In the genomic region with DNA sequence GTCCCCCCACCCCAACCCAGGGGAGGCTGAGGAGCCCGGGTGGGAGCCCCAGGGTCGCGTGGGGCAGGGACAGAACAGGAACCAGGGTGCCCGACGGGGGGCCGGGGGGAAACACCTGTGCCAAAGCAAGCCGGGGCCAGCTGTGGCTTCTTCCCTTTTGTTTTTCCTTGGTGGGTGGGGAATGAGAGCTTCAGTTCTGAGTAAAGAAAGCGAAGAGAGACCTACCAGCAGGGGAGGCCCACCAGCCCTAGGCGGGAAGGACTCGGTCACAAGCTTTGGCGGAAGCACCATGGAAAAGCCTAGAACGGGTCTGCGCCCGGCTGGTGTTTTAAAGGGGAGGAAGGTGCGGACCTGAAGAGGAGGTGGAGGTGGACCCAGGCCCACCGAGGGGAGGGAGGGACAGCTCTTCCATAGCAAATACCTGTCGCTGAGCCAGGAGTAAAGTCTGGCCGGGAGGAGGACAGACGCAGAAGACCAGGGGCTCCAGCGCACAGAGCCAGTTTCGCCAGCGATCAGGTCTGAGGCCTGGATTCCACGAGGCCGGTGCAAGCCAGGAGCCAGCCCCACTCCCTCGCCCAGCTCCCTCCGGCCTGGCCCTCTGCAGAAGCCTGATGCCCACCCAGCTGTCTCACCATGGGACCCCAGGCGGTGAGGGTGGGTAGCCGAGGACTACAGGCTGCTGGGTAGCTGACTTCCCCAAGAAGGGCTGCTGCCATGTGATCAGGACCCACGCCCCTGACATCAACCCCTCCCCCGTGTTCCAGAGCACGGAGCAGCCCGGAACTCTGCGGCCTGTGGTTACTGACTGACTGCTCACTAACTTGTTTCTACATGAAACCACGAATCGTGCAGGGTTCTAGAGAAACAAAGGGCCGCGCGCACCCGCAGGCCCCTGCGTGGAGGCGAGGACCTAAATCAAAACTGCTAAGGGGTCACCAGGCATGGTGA, we compare ENCODE assay signal across 8 cellular contexts. TPM values are rescaled to one million over a fixed set of nuclear protein-coding genes. Genes with fewer than 3 reads are reported as not detected.
DNase-seq lines count a peak whose midpoint lies in the region; ATAC-seq and TF ChIP-seq lines count a peak whose summit lies in the region.

No MANE protein-coding gene starts in this region.

- peak; percentile 61 for ATAC-seq in HG03442 (IDR thresholded peaks at IDR 0.05; ENCODE audit: unreplicated experiment)
- ATAC-seq in left colon, result peak; percentile 7

- H3K27me3 Mint-ChIP-seq in brain, result peaks cover 2% of the 10 kb centered on the region

- no peaks in the 10 kb centered on the region; the same call in 1 of the 2 replicates for H3K9me3 ChIP-seq in AG04450 (ENCODE audit: control insufficient read depth, insufficient read depth, low read length)

- DNase-seq in AG04450 (ENCODE audit: low read depth, low spot score) (no peak), GM19238 (ENCODE audit: insufficient read length, low spot score) (peak; percentile 87), UCSD-AML1 (lab: John Stamatoyannopoulos, UW; ENCODE audit: unreplicated experiment) (peak; percentile 91), left colon (peak; percentile 76 to 86), NCI-H1417 treated with DMSO at 0.1 percent for 48 hours (lab: John Stamatoyannopoulos, UW) (no peak)
- DNase-seq in stimulated activated CD4-positive, alpha-beta T cell treated with anti-CD3 and anti-CD28 coated beads, Interleukin-4, amount 100 ng/mL, for 24 hours, result peak; percentile 85

- H3K9me3 Mint-ChIP-seq in brain, result no peaks in the 10 kb centered on the region

- H3K36me3 Mint-ChIP-seq in brain, result peaks cover 52% of the 10 kb centered on the region

- H3K27me3 ChIP-seq in AG04450 (ENCODE audit: control insufficient read depth, insufficient read depth, low read length), result no peaks in the 10 kb centered on the region

- CTCF ChIA-PET in AG04450 (lab: Charles Lee), result no interaction called here

- peaks cover 91% of the 10 kb centered on the region for H3K4me1 Mint-ChIP-seq in brain

- TF ChIP-seq CTCF in AG04450 (IDR thresholded peaks at IDR 0.05; ENCODE audit: low read depth, low read length) (peak; percentile 14; the same call in 1 of the 2 replicates), brain (conservative IDR thresholded peaks at IDR 0.05) (no peak)

- POLR2A ChIA-PET in AG04450 (lab: Yijun Ruan, JAX), result interaction anchor here (0.8 to 3.0 kb wide), 5 partner anchors 7 to 28 kb away, joined by 3 to 16 read pairs (median 4); no protein-coding TSS in a partner anchor

- peak overlapping the region; percentile 53 for H3K4me3 ChIP-seq in AG04450 (ENCODE audit: low read depth, low read length)

- intact Hi-C loops in left colon (cut with DNase I, micrococcal nuclease), result no loop called here

- H3K27ac Mint-ChIP-seq in brain, result peak overlapping the region in 3 of 5 experiments; percentile 64 to 91 (median 68)

- H3K4me3 Mint-ChIP-seq in brain, result peak overlapping the region; percentile 75 to 87 (median 81)

- H3K27ac ChIP-seq in AG04450 (ENCODE audit: low read depth, low read length), result peak overlapping the region; percentile 47

RNA-seq across cellular contexts. Expression of gene MGAT1, which starts 0.8 kb away (rescaled TPM):
- polyA plus RNA-seq in AG04450 (2011; rRNA removed) (96.2 and 121 TPM in 2 replicates), brain (ENCODE audit: insufficient read depth, low read depth, low replicate concordance) (48.6 TPM)
- polyA minus RNA-seq in AG04450 (2011; rRNA and poly(A)+ RNA removed), result 82.4 and 91.3 TPM in 2 replicates
- total RNA-seq in left colon, result 100 to 1,000 TPM in 1 of 2 donors, 10 to 100 TPM in 1; 85.6 to 101 TPM

RNA-seq across cellular contexts. Expression of gene ZFP62, which starts 57.6 kb away (rescaled TPM):
- polyA plus RNA-seq in AG04450 (2011; rRNA removed) (13.7 and 18.0 TPM in 2 replicates), brain (ENCODE audit: insufficient read depth, low read depth, low replicate concordance) (17.6 TPM)
- polyA minus RNA-seq in AG04450 (2011; rRNA and poly(A)+ RNA removed), result 13.4 and 23.5 TPM in 2 replicates
- total RNA-seq in left colon, result 10 to 100 TPM; 32.0 to 35.8 TPM

Comparison
In these comparisons a context has a peak if more than half of its experiments do, and no peak if none do; other contexts are left out.
1. DNase-seq: peak in GM19238 (single experiment), UCSD-AML1 (single experiment), left colon (2 of 2) and stimulated activated CD4-positive, alpha-beta T cell treated with anti-CD3 and anti-CD28 coated beads, Interleukin-4, amount 100 ng/mL, for 24 hours (single experiment); none in AG04450 (single experiment) and NCI-H1417 treated with DMSO at 0.1 percent for 48 hours (single experiment).